16 cellular contexts compared by ENCODE assay signal in the genomic region with DNA sequence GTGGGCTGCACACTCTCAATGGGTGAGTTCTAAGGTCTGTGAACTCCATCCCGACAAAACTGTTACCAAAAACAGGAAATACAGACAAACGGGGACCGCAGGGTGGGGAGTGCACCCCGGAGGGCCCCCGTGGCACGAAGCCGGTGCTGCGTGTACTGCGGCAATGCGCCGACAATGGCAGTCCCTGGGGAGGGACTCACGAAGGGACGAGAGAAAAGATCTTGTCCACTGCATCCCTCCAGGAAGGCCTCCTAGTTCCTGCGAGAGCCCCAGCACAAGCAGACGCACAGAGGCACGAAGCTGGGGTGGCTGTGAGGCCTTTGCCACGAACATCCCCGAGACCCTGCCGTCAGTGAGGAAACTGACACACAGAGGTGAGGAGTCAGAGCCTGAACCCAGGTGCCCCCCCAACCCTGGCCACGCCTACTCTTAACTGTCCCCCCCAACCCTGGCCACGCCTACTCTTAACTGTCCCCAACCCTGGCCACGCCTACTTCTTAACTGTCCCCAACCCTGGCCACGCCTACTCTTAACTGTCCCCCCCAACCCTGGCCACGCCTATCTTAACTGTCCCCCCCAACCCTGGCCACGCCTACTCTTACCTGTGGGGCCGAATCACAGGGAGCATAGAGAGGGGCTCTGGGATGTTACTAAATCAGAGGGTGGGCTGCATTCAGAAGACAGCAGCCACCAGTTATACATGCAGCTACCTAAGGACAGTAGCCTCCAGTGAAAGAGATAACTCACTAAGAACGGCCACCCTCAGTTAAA. TPM values are rescaled to one million over a fixed set of nuclear protein-coding genes. Genes with fewer than 3 reads are reported as not detected.
DNase-seq lines count a peak whose midpoint lies in the region.
"Had no signal": no experiment of that assay in that cellular context is flagged by ENCODE, and none has a peak within 500 bp of the region (broad histone marks: within the 10 kb centered on the region; RNA-seq: fewer than 3 reads in every experiment).

No MANE protein-coding gene starts in this region.

- H3K27ac Mint-ChIP-seq in T-helper 1 cell treated with Interleukin-12 subunit alpha and Interleukin-12 subunit beta and Interleukin-4 antibody, amounts not matched to agents 30 μg/mL and 1 μg/mL, for 36 hours = peak overlapping the region; percentile 68
- H3K27ac Mint-ChIP-seq: type B pancreatic cell had no signal

- peak overlapping the region; percentile 21 for H3K4me3 Mint-ChIP-seq in T-helper 1 cell treated with Interleukin-12 subunit alpha and Interleukin-12 subunit beta and Interleukin-4 antibody, amounts not matched to agents 30 μg/mL and 1 μg/mL, for 36 hours

- no peaks in the 10 kb centered on the region for H3K9me3 Mint-ChIP-seq in T-helper 1 cell treated with Interleukin-12 subunit alpha and Interleukin-12 subunit beta and Interleukin-4 antibody, amounts not matched to agents 30 μg/mL and 1 μg/mL, for 36 hours
- H3K9me3 Mint-ChIP-seq: type B pancreatic cell had no signal

- DNase-seq in activated gamma-delta T cell treated with Interleukin-2 at 50 U/mL for 16 hours (peak; percentile 51), activated gamma-delta T cell (lab: John Stamatoyannopoulos, UW) (no peak), islet precursor cell (no peak), cerebellum (ENCODE audit: low spot score) (no peak), mucosa of gallbladder (ENCODE audit: low spot score) (no peak)
- DNase-seq in activated T-helper 9 cell treated with anti-CD3 and anti-CD28 coated beads, Interleukin-2, amount 50 U/mL, for 16 hours (ENCODE audit: low read depth) = peak; percentile 31
- DNase-seq in stimulated activated CD8-positive, alpha-beta memory T cell treated with anti-CD3 and anti-CD28 coated beads, Interleukin-15, amount 100 ng/mL, for 1 hour (ENCODE audit: low read depth) = peak; percentile 40
- DNase-seq: ACHN, gastrocnemius medialis, GOT3, NCI-H1048, NCI-H524 treated with DMSO at 0.1 percent for 48 hours, SJCRH30 had no signal

- H3K27me3 Mint-ChIP-seq in T-helper 1 cell treated with Interleukin-12 subunit alpha and Interleukin-12 subunit beta and Interleukin-4 antibody, amounts not matched to agents 30 μg/mL and 1 μg/mL, for 36 hours (ENCODE audit: low read depth) = no peaks in the 10 kb centered on the region

- peaks cover 15% of the 10 kb centered on the region for H3K36me3 Mint-ChIP-seq in T-helper 1 cell treated with Interleukin-12 subunit alpha and Interleukin-12 subunit beta and Interleukin-4 antibody, amounts not matched to agents 30 μg/mL and 1 μg/mL, for 36 hours (ENCODE audit: low read depth)

- peaks cover 11% of the 10 kb centered on the region for H3K4me1 Mint-ChIP-seq in T-helper 1 cell treated with Interleukin-12 subunit alpha and Interleukin-12 subunit beta and Interleukin-4 antibody, amounts not matched to agents 30 μg/mL and 1 μg/mL, for 36 hours (ENCODE audit: low read depth)

RNA-seq across cellular contexts. Expression of a gene that starts 4.2 kb away (rescaled TPM):
- total RNA-seq in cerebellum (31.0 TPM), mucosa of gallbladder (66.9 TPM)

RNA-seq across cellular contexts. Expression of a gene that starts 4.5 kb away (rescaled TPM):
- total RNA-seq in cerebellum = not detected
- not detected for total RNA-seq in mucosa of gallbladder
- total RNA-seq: gastrocnemius medialis, right atrium auricular region, SJCRH30 had no signal

RNA-seq across cellular contexts. Expression of a gene that starts 24.2 kb away (rescaled TPM):
- 19.0 TPM for total RNA-seq in cerebellum
- 47.5 TPM for total RNA-seq in mucosa of gallbladder

RNA-seq across cellular contexts. Expression of a gene that starts 28.3 kb away (rescaled TPM):
- total RNA-seq in cerebellum (0.36 TPM), mucosa of gallbladder (0.17 TPM)
- total RNA-seq: gastrocnemius medialis, right atrium auricular region had no signal

RNA-seq across cellular contexts. Expression of a gene that starts 29.3 kb away (rescaled TPM):
- 1.8 TPM for total RNA-seq in cerebellum
- total RNA-seq in mucosa of gallbladder = 133 TPM

Comparison
In these comparisons a context has a peak if more than half of its experiments do, and no peak if none do; other contexts are left out.
1. DNase-seq: peak in activated gamma-delta T cell treated with Interleukin-2 at 50 U/mL for 16 hours (single experiment), activated T-helper 9 cell treated with anti-CD3 and anti-CD28 coated beads, Interleukin-2, amount 50 U/mL, for 16 hours (single experiment) and stimulated activated CD8-positive, alpha-beta memory T cell treated with anti-CD3 and anti-CD28 coated beads, Interleukin-15, amount 100 ng/mL, for 1 hour (single experiment); none in activated gamma-delta T cell (single experiment), islet precursor cell (single experiment), cerebellum (single experiment) and mucosa of gallbladder (single experiment).